12 cellular contexts compared by ENCODE assay signal in the genomic region with DNA sequence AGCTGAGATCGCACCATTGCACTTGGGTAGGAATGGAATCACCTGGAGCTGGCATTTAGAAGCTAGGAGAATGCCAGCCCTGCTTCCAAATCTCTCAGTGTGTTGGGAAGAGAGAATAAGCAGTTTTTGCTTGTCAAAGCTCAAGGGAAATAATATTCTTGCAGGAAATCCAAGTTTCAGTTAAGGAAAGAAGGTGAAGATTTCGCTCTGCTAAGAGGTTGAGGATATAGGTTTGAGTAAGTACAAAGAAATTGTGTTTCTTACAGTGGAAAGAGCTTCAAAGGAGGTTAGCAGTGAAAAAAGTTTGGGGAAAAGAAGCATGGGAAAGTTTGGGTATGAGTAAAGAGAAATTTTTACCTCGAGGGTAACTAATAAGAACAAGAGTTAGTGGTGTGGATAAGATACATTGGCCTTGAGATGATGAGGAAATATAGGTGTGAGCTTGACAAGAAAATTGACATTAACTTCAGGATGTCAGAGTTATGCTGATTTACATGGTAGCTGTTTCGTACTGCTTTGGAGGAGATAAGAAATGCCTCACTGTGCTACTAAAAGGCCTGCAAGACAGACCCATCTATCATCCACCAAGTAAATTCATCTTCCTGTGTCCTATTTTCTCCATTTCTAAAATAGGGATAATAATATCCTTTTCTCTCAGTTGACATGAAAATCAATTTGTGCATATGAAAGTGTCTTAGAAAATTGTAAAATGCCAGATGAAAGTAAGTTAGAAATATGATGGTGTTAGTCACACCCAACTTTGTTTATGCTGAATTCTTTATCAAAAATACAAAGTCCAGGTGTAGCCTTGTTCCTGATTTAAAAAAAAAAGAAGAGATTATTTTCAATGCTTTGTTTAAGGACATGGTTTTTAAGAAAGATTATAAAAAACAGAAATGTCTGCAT. TPM values are rescaled to one million over a fixed set of nuclear protein-coding genes. Genes with fewer than 3 reads are reported as not detected.
DNase-seq lines count a peak whose midpoint lies in the region; ATAC-seq, FAIRE-seq and TF ChIP-seq lines count a peak whose summit lies in the region.
"Had no signal": no experiment of that assay in that cellular context is flagged by ENCODE, and none has a peak within 500 bp of the region (broad histone marks: within the 10 kb centered on the region; RNA-seq: fewer than 3 reads in every experiment).

No MANE protein-coding gene starts in this region.

- peak; percentile 69 for TF ChIP-seq EP300 in K562 (IDR thresholded peaks at IDR 0.05; ENCODE audit: low read length)

- H2AFZ ChIP-seq in K562 (ENCODE audit: low read depth, low read length): peak overlapping the region; percentile 79

- POLR2A ChIA-PET in K562 (lab: Yijun Ruan, JAX): interaction anchor here (0.7 to 1.8 kb wide), 5 partner anchors 11 to 21 kb away, joined by 3 to 5 read pairs (median 5); a partner anchor contains a TSS

- H3K4me3 ChIP-seq in HL-60 (replicated peaks; ENCODE audit: insufficient read depth, low read length) (no peak overlapping the region), K562 (no peak overlapping the region), left lung (no peak overlapping the region), spleen (no peak overlapping the region), H7 (ENCODE audit: insufficient read depth, low read depth, low read length) (no peak overlapping the region)
- H3K4me3 ChIP-seq: BLaER1 had no signal

- H3K9me3 ChIP-seq in K562 (replicated peaks; ENCODE audit: control insufficient read depth, insufficient read depth, low read depth, low read length): no peaks in the 10 kb centered on the region
- no peaks in the 10 kb centered on the region for H3K9me3 ChIP-seq in left lung
- no peaks in the 10 kb centered on the region for H3K9me3 ChIP-seq in spleen
- H3K9me3 ChIP-seq: BLaER1 had no signal

- peak; percentile 69 for FAIRE-seq in K562 (lab: Jason Lieb, UNC)
- FAIRE-seq: G401.6 had no signal

- H3K36me3 ChIP-seq in K562 (ENCODE audit: control insufficient read depth, insufficient read depth, low read length) (no peaks in the 10 kb centered on the region), left lung (no peaks in the 10 kb centered on the region), spleen (no peaks in the 10 kb centered on the region), H7 (replicated peaks; ENCODE audit: control insufficient read depth, insufficient read depth, low read length) (no peaks in the 10 kb centered on the region)
- H3K36me3 ChIP-seq: BLaER1 had no signal

- no peak for TF ChIP-seq CTCF in HL-60 (IDR thresholded peaks at IDR 0.05; ENCODE audit: insufficient read depth, low read length)
- TF ChIP-seq CTCF in K562 (IDR thresholded peaks at IDR 0.05 in 2 of 3, conservative IDR thresholded peaks at IDR 0.05 in 1 of 3; ENCODE audit: insufficient read depth in 2 of 3, low read depth in 1 of 3, low read length in 3 of 3): no peak
- no peak for TF ChIP-seq CTCF in left lung (IDR thresholded peaks at IDR 0.05)
- TF ChIP-seq CTCF in spleen (IDR thresholded peaks at IDR 0.05 in 8 of 11, conservative IDR thresholded peaks at IDR 0.05 in 3 of 11): no peak

- H3K4me2 ChIP-seq in K562 (ENCODE audit: insufficient read depth, low read length): no peak overlapping the region
- H3K4me2 ChIP-seq: BLaER1 had no signal

- H3K27me3 ChIP-seq in HL-60 (ENCODE audit: insufficient read depth, poor library complexity, severe bottlenecking) (no peaks in the 10 kb centered on the region), K562 (ENCODE audit: control insufficient read depth in 2 of 2, insufficient read depth in 2 of 2, low read length in 2 of 2) (no peaks in the 10 kb centered on the region), left lung (no peaks in the 10 kb centered on the region), spleen (replicated peaks in 1 of 7) (no peaks in the 10 kb centered on the region), H7 (ENCODE audit: control insufficient read depth, insufficient read depth, low read length) (no peaks in the 10 kb centered on the region)
- H3K27me3 ChIP-seq: BLaER1 had no signal

- CTCF ChIA-PET in K562 (lab: Yijun Ruan, JAX; ENCODE audit: low intra/inter-chr PET ratio): no interaction called here

- no peak for TF ChIP-seq RAD21 in K562 (CRISPR knock-in tag; conservative IDR thresholded peaks at IDR 0.05 in 1 of 2, IDR thresholded peaks at IDR 0.05 in 1 of 2)

- peak; percentile 69 for ATAC-seq in K562
- no peak for ATAC-seq in left lung
- no peak for ATAC-seq in HG03521 (IDR thresholded peaks at IDR 0.05; ENCODE audit: unreplicated experiment)
- ATAC-seq in HG02973 (IDR thresholded peaks at IDR 0.05; ENCODE audit: unreplicated experiment): no peak

- DNase-seq in HL-60 (ENCODE audit: low read depth in 1 of 2, low spot score in 1 of 2) (no peak), K562 (ENCODE audit: extremely low read depth in 1 of 4, low spot score in 3 of 4) (peak in 3 of 4 experiments; percentile 19 to 68 (median 26)), left lung (no peak), spleen (no peak), Ammon's horn (ENCODE audit: low spot score) (no peak), H7 (no peak)
- DNase-seq: activated CD8-positive, alpha-beta memory T cell treated with anti-CD3 and anti-CD28 coated beads, Interleukin-2, amount 50 U/mL, for 48 hours; endodermal cell had no signal

- H3K79me2 ChIP-seq in K562 (ENCODE audit: control insufficient read depth, insufficient read depth, low read length): no peaks in the 10 kb centered on the region

- peak overlapping the region; percentile 23 to 56; a peak in 2 of 4 replicates for H3K9ac ChIP-seq in K562 (ENCODE audit: insufficient read depth in 1 of 2, low read depth in 2 of 2, low read length in 2 of 2)
- H3K9ac ChIP-seq: BLaER1 had no signal

- BruUV-seq in K562 (replicated peaks; lab: Mats Ljungman, UMichigan): no TSS peak

- H3K27ac ChIP-seq in HL-60 (replicated peaks) (peak overlapping the region; percentile 61), K562 (ENCODE audit: extremely low read depth, low read depth, low read length) (peak overlapping the region; percentile 70; the same call in 2 of the 3 replicates), left lung (peak overlapping the region; percentile 68 to 75), spleen (peak overlapping the region in 7 of 8 donors; percentile 30 to 68 (median 56))
- H3K27ac ChIP-seq: BLaER1 had no signal

- in situ Hi-C loops in K562 (cut with MboI): no loop called here

- H3K4me1 ChIP-seq in K562 (replicated peaks in 1 of 2; ENCODE audit: control insufficient read depth in 2 of 2, insufficient read depth in 2 of 2, low read length in 2 of 2) (peaks cover 18 to 75% of the 10 kb centered on the region in 2 experiments), left lung (peaks cover 15 to 57% of the 10 kb centered on the region in 2 donors), spleen (peaks cover 0 to 30% (median 17%) of the 10 kb centered on the region in 6 donors)
- H3K4me1 ChIP-seq: BLaER1 had no signal

- intact Hi-C loops in K562 (cut with micrococcal nuclease): no loop called here
- intact Hi-C loops in left lung (cut with DNase I): no loop called here
- intact Hi-C loops in spleen (cut with DNase I; ENCODE audit: low total_unique reads): no loop called here

- H4K20me1 ChIP-seq in K562 (replicated peaks; ENCODE audit: control insufficient read depth, insufficient read depth, low read length): no peaks in the 10 kb centered on the region
- H4K20me1 ChIP-seq: BLaER1 had no signal

- 31% methylated on average over 4 of the region's 4 CpGs for WGBS in K562 (ENCODE audit: insufficient coverage, low coverage, missing lambda C conversion rate)
- WGBS in spleen, 5 donors: 84 to 86% (median 86%) methylated on average over 4 of the region's 4 CpGs

- TF ChIP-seq POLR2A in K562 (conservative IDR thresholded peaks at IDR 0.05) (no peak), spleen (IDR thresholded peaks at IDR 0.05) (no peak)

- H3K9me1 ChIP-seq in K562 (ENCODE audit: control insufficient read depth, insufficient read depth, low read length): no peaks in the 10 kb centered on the region

RNA-seq across cellular contexts. Expression of a gene that starts 12.8 kb away (rescaled TPM):
- total RNA-seq in K562 (2011; cell fraction: chromatin; rRNA removed; ENCODE audit: low replicate concordance): 1.1 and 2.9 TPM in 2 replicates
- 1.2 and 1.3 TPM in 2 replicates for total RNA-seq in K562 (2011; cell fraction: nucleolus; rRNA removed)
- 2.2 and 4.0 TPM in 2 replicates for total RNA-seq in K562 (2011; cell fraction: nucleoplasm; rRNA removed)
- total RNA-seq in K562 (2014; rRNA removed) (11.8 and 13.7 TPM in 2 replicates), K562 (2014; rRNA removed; fragmentation: Illumina TruSeq; extraction: Trizol) (16.6 and 16.9 TPM in 2 replicates), K562 (2015; rRNA removed; fragmentation: Illumina TruSeq; extraction: Trizol) (14.6 and 16.2 TPM in 2 replicates), K562 (2021) (10.8 and 11.3 TPM in 2 replicates), left lung (10 to 100 TPM; 23.8 to 29.7 TPM), spleen (10 to 100 TPM; 13.4 to 18.6 (median 16.0) TPM)
- polyA plus RNA-seq in K562 (2011; rRNA removed) (4.7 and 5.1 TPM in 2 replicates), K562 (2014; fragmentation: Illumina TruSeq; extraction: Trizol) (12.6 and 13.7 TPM in 2 replicates), K562 (2014; fragmentation: Nextera tagmentation; extraction: Ambion mirVana) (1 to 10 TPM; 1.4 to 1.9 TPM), K562 (2014; rRNA removed) (7.6 and 8.9 TPM in 2 replicates), spleen (1 to 10 TPM; 5.0 to 8.5 (median 6.3) TPM)
- 2.4 and 2.8 TPM in 2 replicates for polyA plus RNA-seq in K562 (2011; cell fraction: cytosol; rRNA removed)
- polyA plus RNA-seq in K562 (2011; cell fraction: nucleus; rRNA removed): 0.98 and 1.3 TPM in 2 replicates
- 15.3 and 21.7 TPM in 2 replicates for polyA plus RNA-seq in K562 (2012)
- 3.1 and 4.7 TPM in 2 replicates for polyA minus RNA-seq in K562 (2011; rRNA and poly(A)+ RNA removed)
- polyA minus RNA-seq in K562 (2011; cell fraction: cytosol; rRNA and poly(A)+ RNA removed): 3.5 and 6.0 TPM in 2 replicates
- 1.3 and 2.2 TPM in 2 replicates for polyA minus RNA-seq in K562 (2011; cell fraction: nucleus; rRNA and poly(A)+ RNA removed)
- total RNA-seq in H7 (2014; rRNA removed; shearing (Covaris generic)): 13.8 and 17.7 TPM in 2 replicates

RNA-seq across cellular contexts. Expression of a gene that starts 42.6 kb away (rescaled TPM):
- 88.5 and 187 TPM in 2 replicates for total RNA-seq in K562 (2011; cell fraction: chromatin; rRNA removed; ENCODE audit: low replicate concordance)
- 41.2 and 47.4 TPM in 2 replicates for total RNA-seq in K562 (2011; cell fraction: nucleolus; rRNA removed)
- 59.8 and 74.4 TPM in 2 replicates for total RNA-seq in K562 (2011; cell fraction: nucleoplasm; rRNA removed)
- total RNA-seq in K562 (2014; rRNA removed): 38.2 and 40.5 TPM in 2 replicates
- 60.8 and 68.2 TPM in 2 replicates for total RNA-seq in K562 (2014; rRNA removed; fragmentation: Illumina TruSeq; extraction: Trizol)
- total RNA-seq in K562 (2015; rRNA removed; fragmentation: Illumina TruSeq; extraction: Trizol): 47.2 and 53.0 TPM in 2 replicates
- 38.8 and 41.3 TPM in 2 replicates for total RNA-seq in K562 (2021)
- polyA plus RNA-seq in K562 (2011; rRNA removed): 68.1 and 88.0 TPM in 2 replicates
- polyA plus RNA-seq in K562 (2011; cell fraction: cytosol; rRNA removed): 8.9 and 26.0 TPM in 2 replicates
- 136 and 190 TPM in 2 replicates for polyA plus RNA-seq in K562 (2011; cell fraction: nucleus; rRNA removed)
- polyA plus RNA-seq in K562 (2012): 23.3 and 23.7 TPM in 2 replicates
- polyA plus RNA-seq in K562 (2014; fragmentation: Illumina TruSeq; extraction: Trizol): 34.8 and 46.8 TPM in 2 replicates
- polyA plus RNA-seq in K562 (2014; fragmentation: Nextera tagmentation; extraction: Ambion mirVana): 10 to 100 TPM; 72.4 to 76.3 TPM
- polyA plus RNA-seq in K562 (2014; rRNA removed): 59.6 and 59.8 TPM in 2 replicates
- polyA minus RNA-seq in K562 (2011; rRNA and poly(A)+ RNA removed): 99.9 and 108 TPM in 2 replicates
- polyA minus RNA-seq in K562 (2011; cell fraction: cytosol; rRNA and poly(A)+ RNA removed): 23.4 and 24.7 TPM in 2 replicates
- polyA minus RNA-seq in K562 (2011; cell fraction: nucleus; rRNA and poly(A)+ RNA removed): 117 and 147 TPM in 2 replicates
- 10 to 100 TPM; 17.2 to 22.2 TPM for total RNA-seq in left lung
- 10 to 100 TPM; 18.4 to 37.7 (median 23.8) TPM for total RNA-seq in spleen
- polyA plus RNA-seq in spleen: 10 to 100 TPM; 10.7 to 16.5 (median 11.1) TPM
- 29.5 and 32.3 TPM in 2 replicates for total RNA-seq in H7 (2014; rRNA removed; shearing (Covaris generic))

Comparison
In these comparisons a context has a peak if more than half of its experiments do, and no peak if none do; other contexts are left out.
1. DNase-seq: peak in K562 (3 of 4); none in HL-60 (0 of 2), left lung (0 of 2), spleen (single experiment), Ammon's horn (single experiment) and H7 (single experiment).
2. Peak in every context shown above with its lines, with median percentiles within 50 percentile points of each other: H3K27ac ChIP-seq.